Comparison of ENCODE assay signal across 8 cellular contexts in the genomic region with DNA sequence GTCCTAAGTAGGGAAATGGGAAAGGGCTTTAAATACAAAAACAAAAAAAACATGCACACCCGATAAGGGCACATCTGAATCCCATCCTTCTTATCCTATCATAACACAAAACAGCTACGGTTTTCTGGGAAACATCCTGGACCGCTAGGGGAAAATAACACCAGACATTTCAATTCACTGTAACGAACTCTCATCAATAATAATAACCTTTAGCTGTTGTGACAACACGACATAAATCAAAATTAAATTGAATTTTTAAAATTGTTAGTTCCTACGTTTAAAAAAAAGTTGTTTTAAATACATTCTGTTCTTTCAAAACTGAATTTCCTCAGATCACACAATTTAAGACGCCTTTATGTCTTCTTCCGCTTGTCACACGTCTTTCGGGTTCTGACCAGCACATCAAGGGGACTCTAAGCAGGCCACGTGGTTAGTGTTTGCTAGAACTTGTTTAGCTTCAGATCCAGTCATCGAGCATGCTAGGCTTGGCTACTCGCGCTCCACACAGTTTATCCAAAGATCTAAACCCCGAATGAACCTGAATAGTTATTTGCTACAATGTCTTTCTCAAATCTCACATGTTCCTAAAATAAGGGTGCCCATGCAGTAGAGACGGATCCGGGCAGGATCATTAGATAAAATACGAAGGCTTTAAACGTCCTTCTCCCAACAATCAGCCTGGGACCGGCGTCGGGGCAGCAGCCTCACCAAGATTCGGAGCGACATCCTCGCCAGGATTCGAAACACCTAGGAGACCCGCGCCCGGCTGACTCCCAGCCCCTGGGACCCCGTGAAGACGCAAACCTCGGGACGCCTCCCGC. TPM values are rescaled to one million over a fixed set of nuclear protein-coding genes. Genes with fewer than 3 reads are reported as not detected.
DNase-seq lines count a peak whose midpoint lies in the region; ATAC-seq and TF ChIP-seq lines count a peak whose summit lies in the region.

No MANE protein-coding gene starts in this region.

- H3K27ac Mint-ChIP-seq in Caco-2 (ENCODE audit: unreplicated experiment): peak overlapping the region; percentile 98
- peak overlapping the region; percentile 97 for H3K27ac Mint-ChIP-seq in T-helper 1 cell treated with Interleukin-12 subunit alpha and Interleukin-12 subunit beta and Interleukin-4 antibody, amounts not matched to agents 30 μg/mL and 1 μg/mL, for 36 hours
- H3K27ac Mint-ChIP-seq in MCF 10A (ENCODE audit: low read depth, unreplicated experiment): peak overlapping the region; percentile 100

- POLR2A ChIA-PET in Caco-2 (lab: Charles Lee): interaction anchor here (1.0 to 2.1 kb wide), 2 partner anchors 13 to 28 kb away, joined by 4 to 11 read pairs; a partner anchor contains a TSS
- POLR2A ChIA-PET in MCF 10A (lab: Yijun Ruan, JAX): interaction anchor here (0.6 to 4.9 kb wide), 26 partner anchors 9 to 1738 kb away, joined by 3 to 75 read pairs (median 4); a partner anchor contains a TSS

- intact Hi-C loops in Caco-2 (cut with micrococcal nuclease; ENCODE audit: unreplicated experiment): loop anchor here (1.0 to 2.0 kb wide), 3 partner anchors 14 to 53 kb away; a partner anchor contains a TSS
- intact Hi-C loops in MCF 10A (cut with micrococcal nuclease): loop anchor here (1.0 kb wide), 1 partner anchor 53 kb away; a partner anchor contains a TSS

- H3K36me3 ChIP-seq in Caco-2 (ENCODE audit: control insufficient read depth, insufficient read depth, low read length): no peaks in the 10 kb centered on the region

- peaks cover 7% of the 10 kb centered on the region for H3K4me1 Mint-ChIP-seq in Caco-2 (ENCODE audit: low read depth, unreplicated experiment)
- peaks cover 24% of the 10 kb centered on the region for H3K4me1 Mint-ChIP-seq in T-helper 1 cell treated with Interleukin-12 subunit alpha and Interleukin-12 subunit beta and Interleukin-4 antibody, amounts not matched to agents 30 μg/mL and 1 μg/mL, for 36 hours (ENCODE audit: low read depth)
- H3K4me1 Mint-ChIP-seq in MCF 10A (ENCODE audit: insufficient read depth, unreplicated experiment): peaks cover 18% of the 10 kb centered on the region

- BruUV-seq in Caco-2 (replicated peaks; lab: Mats Ljungman, UMichigan): TSS peak; percentile 30
- TSS peak; percentile 36 for BruUV-seq in MCF 10A (replicated peaks; lab: Mats Ljungman, UMichigan)

- DNase-seq in Caco-2: peak; percentile 44 to 57
- peak; percentile 65 for DNase-seq in KBM-7
- DNase-seq in MCF 10A (ENCODE audit: unreplicated experiment): peak; percentile 64
- peak; percentile 53 for DNase-seq in inferior parietal cortex (ENCODE audit: extremely low spot score)
- DNase-seq in stimulated activated CD4-positive, alpha-beta T cell treated with anti-CD3 and anti-CD28 coated beads, Interleukin-12 subunit alpha, Interleukin-12 subunit beta, amount 100 ng/mL, for 24 hours (ENCODE audit: low read depth in 2 of 2): peak; percentile 13 to 20
- no peak for DNase-seq in cortex of kidney (lab: John Stamatoyannopoulos, UW)

- no peaks in the 10 kb centered on the region for H3K9me3 ChIP-seq in Caco-2

- in situ Hi-C loops in KBM-7 (cut with MboI; ENCODE audit: low pct_unique_long_range_greater_than_20kb, low sequenced_read_pairs): no loop called here

- no peaks in the 10 kb centered on the region for H3K27me3 ChIP-seq in Caco-2 (replicated peaks; ENCODE audit: control insufficient read depth, insufficient read depth, low read length)

- H3K36me3 Mint-ChIP-seq in Caco-2 (ENCODE audit: insufficient read depth, unreplicated experiment): peaks cover 13% of the 10 kb centered on the region
- peaks cover 13% of the 10 kb centered on the region for H3K36me3 Mint-ChIP-seq in T-helper 1 cell treated with Interleukin-12 subunit alpha and Interleukin-12 subunit beta and Interleukin-4 antibody, amounts not matched to agents 30 μg/mL and 1 μg/mL, for 36 hours (ENCODE audit: low read depth)
- peaks cover 15% of the 10 kb centered on the region for H3K36me3 Mint-ChIP-seq in MCF 10A (ENCODE audit: insufficient read depth, unreplicated experiment)

- peak; percentile 36 for ATAC-seq in GM21447 (IDR thresholded peaks at IDR 0.05; ENCODE audit: unreplicated experiment)

- H3K9me3 Mint-ChIP-seq in Caco-2 (ENCODE audit: unreplicated experiment) (no peaks in the 10 kb centered on the region), MCF 10A (ENCODE audit: unreplicated experiment) (no peaks in the 10 kb centered on the region)
- H3K9me3 Mint-ChIP-seq in T-helper 1 cell treated with Interleukin-12 subunit alpha and Interleukin-12 subunit beta and Interleukin-4 antibody, amounts not matched to agents 30 μg/mL and 1 μg/mL, for 36 hours: no peaks in the 10 kb centered on the region

- peak overlapping the region; percentile 91 for H3K4me3 Mint-ChIP-seq in Caco-2 (ENCODE audit: unreplicated experiment)
- peak overlapping the region; percentile 96 for H3K4me3 Mint-ChIP-seq in T-helper 1 cell treated with Interleukin-12 subunit alpha and Interleukin-12 subunit beta and Interleukin-4 antibody, amounts not matched to agents 30 μg/mL and 1 μg/mL, for 36 hours
- H3K4me3 Mint-ChIP-seq in MCF 10A (ENCODE audit: unreplicated experiment): peak overlapping the region; percentile 97

- H3K27me3 Mint-ChIP-seq in Caco-2 (ENCODE audit: insufficient read depth, unreplicated experiment) (no peaks in the 10 kb centered on the region), MCF 10A (ENCODE audit: insufficient read depth, unreplicated experiment) (no peaks in the 10 kb centered on the region)
- H3K27me3 Mint-ChIP-seq in T-helper 1 cell treated with Interleukin-12 subunit alpha and Interleukin-12 subunit beta and Interleukin-4 antibody, amounts not matched to agents 30 μg/mL and 1 μg/mL, for 36 hours (ENCODE audit: low read depth): no peaks in the 10 kb centered on the region

- H3K4me1 ChIP-seq in Caco-2: peaks cover 9% of the 10 kb centered on the region; the same call in 1 of the 2 replicates

- TF ChIP-seq CTCF in Caco-2 (IDR thresholded peaks at IDR 0.05; ENCODE audit: insufficient read depth in 1 of 2, low read depth in 1 of 2, low read length in 1 of 2, severe bottlenecking in 1 of 2, unreplicated experiment in 1 of 2): no peak
- no peak for TF ChIP-seq CTCF in MCF 10A (IDR thresholded peaks at IDR 0.05; ENCODE audit: unreplicated experiment)

- peak overlapping the region; percentile 99 for H3K4me3 ChIP-seq in Caco-2 (ENCODE audit: low read depth, low read length)

- CTCF ChIA-PET in Caco-2 (lab: Charles Lee) (interaction anchor here (1.1 kb wide), 1 partner anchor 987 kb away, joined by 3 read pairs; no protein-coding TSS in a partner anchor), MCF 10A (lab: Yijun Ruan, JAX) (interaction anchor here (0.6 to 1.9 kb wide), 6 partner anchors 9 to 1373 kb away, joined by 3 to 6 read pairs (median 4); no protein-coding TSS in a partner anchor)

RNA-seq across cellular contexts. Expression of a gene that starts 0.8 kb away (rescaled TPM):
- total RNA-seq in Caco-2 (2022) (10.4 and 11.6 TPM in 2 replicates), MCF 10A (2022) (10.3 and 16.4 TPM in 2 replicates)

RNA-seq across cellular contexts. Expression of a gene that starts 1.0 kb away (rescaled TPM):
- total RNA-seq in Caco-2 (2022): 23.5 and 25.3 TPM in 2 replicates
- 11.9 and 15.7 TPM in 2 replicates for total RNA-seq in MCF 10A (2022)

RNA-seq across cellular contexts. Expression of a gene that starts 27.6 kb away (rescaled TPM):
- 8.2 and 9.1 TPM in 2 replicates for total RNA-seq in Caco-2 (2022)
- total RNA-seq in MCF 10A (2022): 6.5 and 8.3 TPM in 2 replicates

RNA-seq across cellular contexts. Expression of a gene that starts 53.7 kb away (rescaled TPM):
- total RNA-seq in Caco-2 (2022) (8.7 and 11.7 TPM in 2 replicates), MCF 10A (2022) (11.7 and 13.6 TPM in 2 replicates)
